In genomic region chr7:47291461-47292051, GRCh38 we compare ENCODE assay signal across 8 cellular contexts.
DNase-seq lines count a peak whose midpoint lies in the region; ATAC-seq and TF ChIP-seq lines count a peak whose summit lies in the region.

No MANE protein-coding gene starts in this region.

- H3K9me3 ChIP-seq in colonic mucosa: no peaks in the 10 kb centered on the region
- no peaks in the 10 kb centered on the region for H3K9me3 ChIP-seq in body of pancreas

- POLR2A ChIA-PET in activated CD4-positive, alpha-beta T cell treated with anti-CD3 and anti-CD28 coated beads for 36 hours (lab: Charles Lee): no interaction called here

- H3K9ac ChIP-seq in colonic mucosa (ENCODE audit: low read depth in 2 of 2, low read length in 2 of 2): no peak overlapping the region

- H3K4me3 Mint-ChIP-seq in activated CD4-positive, alpha-beta T cell treated with anti-CD3 and anti-CD28 coated beads for 36 hours: peak overlapping the region; percentile 12

- H3K27ac ChIP-seq in colonic mucosa (peak overlapping the region; percentile 46), body of pancreas (peak overlapping the region in 1 of 4 donors; percentile 20)

- CTCF ChIA-PET in activated CD4-positive, alpha-beta T cell treated with anti-CD3 and anti-CD28 coated beads for 36 hours (lab: Charles Lee): interaction anchor here (0.6 to 0.9 kb wide), 3 partner anchors 14 to 34 kb away, joined by 3 to 4 read pairs (median 3); no protein-coding TSS in a partner anchor

- no peaks in the 10 kb centered on the region for H3K27me3 ChIP-seq in colonic mucosa
- H3K27me3 ChIP-seq in body of pancreas: no peaks in the 10 kb centered on the region

- DNase-seq in activated CD4-positive, alpha-beta T cell treated with anti-CD3 and anti-CD28 coated beads for 36 hours: peak; percentile 54
- DNase-seq in activated CD4-positive, alpha-beta T cell treated with anti-CD3 and anti-CD28 coated beads, Interleukin-2, amount 50 U/mL, for 4 hours: no peak
- DNase-seq in HFF-Myc (ENCODE audit: extremely low read depth, low read depth) (peak; percentile 53), MV-4-11 (lab: John Stamatoyannopoulos, UW) (peak; percentile 99), colonic mucosa (peak; percentile 19), skeletal muscle cell (ENCODE audit: low read depth) (peak; percentile 84), NCI-H526 treated with DMSO at 0.1 percent for 48 hours (lab: John Stamatoyannopoulos, UW) (no peak), body of pancreas (no peak)

- no peaks in the 10 kb centered on the region for H3K36me3 Mint-ChIP-seq in activated CD4-positive, alpha-beta T cell treated with anti-CD3 and anti-CD28 coated beads for 36 hours (ENCODE audit: low read depth)

- H3K4me1 ChIP-seq in colonic mucosa (no peaks in the 10 kb centered on the region), body of pancreas (peaks cover 14% of the 10 kb centered on the region)

- no peaks in the 10 kb centered on the region for H3K27me3 Mint-ChIP-seq in activated CD4-positive, alpha-beta T cell treated with anti-CD3 and anti-CD28 coated beads for 36 hours

- no peak for TF ChIP-seq CTCF in HFF-Myc (IDR thresholded peaks at IDR 0.05; ENCODE audit: low read depth, low read length, missing control alignments)
- TF ChIP-seq CTCF in colonic mucosa (IDR thresholded peaks at IDR 0.05): no peak
- no peak for TF ChIP-seq CTCF in body of pancreas (IDR thresholded peaks at IDR 0.05)

- WGBS in body of pancreas, 2 donors: 73 to 76% methylated on average over 4 of the region's 4 CpGs

- H3K4me3 ChIP-seq in HFF-Myc (replicated peaks; ENCODE audit: low read depth, low read length) (no peak overlapping the region), colonic mucosa (no peak overlapping the region), skeletal muscle cell (ENCODE audit: low read depth, low read length) (no peak overlapping the region), body of pancreas (no peak overlapping the region)

- peak overlapping the region; percentile 55 for H3K27ac Mint-ChIP-seq in activated CD4-positive, alpha-beta T cell treated with anti-CD3 and anti-CD28 coated beads for 36 hours

- intact Hi-C loops in activated CD4-positive, alpha-beta T cell treated with anti-CD3 and anti-CD28 coated beads for 36 hours (cut with DNase I, micrococcal nuclease): loop anchor here (1.0 to 5.0 kb wide), 4 partner anchors 19 to 191 kb away; no protein-coding TSS in a partner anchor
- intact Hi-C loops in colonic mucosa (cut with DNase I): no loop called here
- intact Hi-C loops in body of pancreas (cut with DNase I): no loop called here

- H3K36me3 ChIP-seq in colonic mucosa: no peaks in the 10 kb centered on the region
- H3K36me3 ChIP-seq in body of pancreas (replicated peaks in 1 of 2; ENCODE audit: insufficient read depth in 1 of 2, low read depth in 2 of 2): peaks cover 9 to 28% of the 10 kb centered on the region in 2 donors

- TF ChIP-seq POLR2A in body of pancreas (IDR thresholded peaks at IDR 0.05): no peak

- no peaks in the 10 kb centered on the region for H3K9me3 Mint-ChIP-seq in activated CD4-positive, alpha-beta T cell treated with anti-CD3 and anti-CD28 coated beads for 36 hours (ENCODE audit: low read depth)

- peaks cover 16% of the 10 kb centered on the region for H3K4me1 Mint-ChIP-seq in activated CD4-positive, alpha-beta T cell treated with anti-CD3 and anti-CD28 coated beads for 36 hours

- peak; percentile 93 for ATAC-seq in activated CD4-positive, alpha-beta T cell treated with anti-CD3 and anti-CD28 coated beads for 36 hours
- ATAC-seq in body of pancreas: no peak

Comparison
In these comparisons a context has a peak if more than half of its experiments do, and no peak if none do; other contexts are left out.
1. DNase-seq: peak in activated CD4-positive, alpha-beta T cell treated with anti-CD3 and anti-CD28 coated beads for 36 hours (single experiment), HFF-Myc (single experiment), MV-4-11 (single experiment), colonic mucosa (single experiment) and skeletal muscle cell (single experiment); none in activated CD4-positive, alpha-beta T cell treated with anti-CD3 and anti-CD28 coated beads, Interleukin-2, amount 50 U/mL, for 4 hours (0 of 2), NCI-H526 treated with DMSO at 0.1 percent for 48 hours (single experiment) and body of pancreas (0 of 4).
2. intact Hi-C loops: an anchor here in activated CD4-positive, alpha-beta T cell treated with anti-CD3 and anti-CD28 coated beads for 36 hours (1.0 to 5.0 kb wide); none called in colonic mucosa and body of pancreas.